In the genomic region with DNA sequence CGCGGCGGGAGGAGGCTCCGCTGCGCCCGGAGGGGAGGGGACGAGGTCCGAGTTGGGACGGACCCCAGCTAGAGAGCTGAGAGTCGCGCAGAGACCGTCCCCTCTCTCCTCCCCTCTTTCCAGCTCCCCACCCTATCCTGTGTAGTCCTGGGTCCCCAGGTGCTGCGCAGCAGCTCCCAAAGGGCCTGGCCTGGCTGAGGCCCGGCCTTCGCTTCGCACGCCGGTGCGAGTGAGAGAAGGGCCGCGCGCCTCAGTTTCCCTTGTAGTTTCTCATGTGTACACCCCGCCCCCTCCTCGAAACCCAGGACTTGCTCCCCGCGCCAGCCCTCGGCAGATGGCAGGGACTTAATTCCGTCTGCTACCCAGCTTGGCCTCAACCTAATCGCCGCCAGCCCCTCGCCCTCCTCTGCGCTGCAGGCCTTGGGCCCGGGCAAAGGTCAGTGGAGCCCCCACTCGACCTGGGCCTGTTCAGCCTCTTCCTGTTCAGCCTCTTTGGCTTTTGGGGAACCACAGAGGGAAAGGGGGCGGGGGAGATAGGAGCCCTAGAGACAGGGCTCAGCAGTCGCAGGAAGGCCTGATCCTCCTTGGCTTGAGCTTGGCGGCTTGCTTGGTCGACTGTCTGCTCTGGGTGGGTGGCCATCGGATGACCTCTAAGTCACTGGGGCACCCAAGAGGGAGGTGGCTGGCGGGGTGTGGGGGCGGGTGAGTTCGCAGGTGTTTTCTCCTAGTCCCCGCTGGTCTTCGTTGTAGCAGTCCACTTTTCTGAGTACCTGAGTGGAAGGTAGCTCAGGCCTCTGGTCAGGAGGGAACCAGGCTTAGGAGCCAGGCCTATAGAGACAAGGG, we compare ENCODE assay signal across 8 cellular contexts. TPM values are rescaled to one million over a fixed set of nuclear protein-coding genes. Genes with fewer than 3 reads are reported as not detected.
DNase-seq lines count a peak whose midpoint lies in the region; ATAC-seq and TF ChIP-seq lines count a peak whose summit lies in the region.

No MANE protein-coding gene starts in this region.

- H3K27ac Mint-ChIP-seq in activated T-helper 2 cell treated with anti-CD3 and anti-CD28 coated beads, Interferon-gamma antibody, Interleukin-2, Interleukin-4, amounts not matched to agents 10 μg/mL and 5 μg/mL and 100 μg/mL, durations not matched to agents 14 hours and 24 hours and 36 hours = peak overlapping the region; percentile 93
- peak overlapping the region; percentile 70 for H3K27ac Mint-ChIP-seq in osteocyte (ENCODE audit: unreplicated experiment)

- no peaks in the 10 kb centered on the region for H3K27me3 Mint-ChIP-seq in activated T-helper 2 cell treated with anti-CD3 and anti-CD28 coated beads, Interferon-gamma antibody, Interleukin-2, Interleukin-4, amounts not matched to agents 10 μg/mL and 5 μg/mL and 100 μg/mL, durations not matched to agents 14 hours and 24 hours and 36 hours (ENCODE audit: low read depth)
- H3K27me3 Mint-ChIP-seq in osteocyte (ENCODE audit: unreplicated experiment) = no peaks in the 10 kb centered on the region

- peaks cover 20% of the 10 kb centered on the region for H3K4me1 Mint-ChIP-seq in activated T-helper 2 cell treated with anti-CD3 and anti-CD28 coated beads, Interferon-gamma antibody, Interleukin-2, Interleukin-4, amounts not matched to agents 10 μg/mL and 5 μg/mL and 100 μg/mL, durations not matched to agents 14 hours and 24 hours and 36 hours (ENCODE audit: low read depth)
- H3K4me1 Mint-ChIP-seq in osteocyte (ENCODE audit: unreplicated experiment) = peaks cover 22% of the 10 kb centered on the region

- no peak for TF ChIP-seq CTCF in osteocyte (IDR thresholded peaks at IDR 0.05)

- intact Hi-C loops in activated T-helper 2 cell treated with anti-CD3 and anti-CD28 coated beads, Interferon-gamma antibody, Interleukin-2, Interleukin-4, amounts not matched to agents 10 μg/mL and 5 μg/mL and 100 μg/mL, durations not matched to agents 14 hours and 24 hours and 36 hours (cut with micrococcal nuclease) = loop anchor here (1.0 to 10.0 kb wide), 5 partner anchors 29 to 1398 kb away; partner anchors contain the start of genes GABPB2, PSMD4, RFX5 and TDRKH

- ATAC-seq in HG03175 (IDR thresholded peaks at IDR 0.05; ENCODE audit: unreplicated experiment) = no peak

- peak overlapping the region; percentile 98 for H3K4me3 Mint-ChIP-seq in activated T-helper 2 cell treated with anti-CD3 and anti-CD28 coated beads, Interferon-gamma antibody, Interleukin-2, Interleukin-4, amounts not matched to agents 10 μg/mL and 5 μg/mL and 100 μg/mL, durations not matched to agents 14 hours and 24 hours and 36 hours (ENCODE audit: low read depth)
- peak overlapping the region; percentile 99 for H3K4me3 Mint-ChIP-seq in osteocyte (ENCODE audit: unreplicated experiment)

- DNase-seq in activated T-cell treated with anti-CD3 and anti-CD28 coated beads for 48 hours (ENCODE audit: low read depth) (peak; percentile 18), NCI-H2171 treated with DMSO at 0.1 percent for 48 hours (lab: John Stamatoyannopoulos, UW) (peak; percentile 22), germinal center (ENCODE audit: low spot score) (peak; percentile 49), osteocyte (ENCODE audit: extremely low spot score, unreplicated experiment) (no peak), T1000 (lab: John Stamatoyannopoulos, UW) (no peak)
- no peak for DNase-seq in activated T-cell treated with anti-CD3 and anti-CD28 coated beads, Interleukin-2, amount 50 U/mL, for 1 hour
- peak; percentile 20 for DNase-seq in activated T-helper 2 cell treated with anti-CD3 and anti-CD28 coated beads, Interferon-gamma antibody, Interleukin-2, Interleukin-4, amounts not matched to agents 10 μg/mL and 5 μg/mL and 100 μg/mL, durations not matched to agents 14 hours and 24 hours and 36 hours (ENCODE audit: low spot score)

- no peaks in the 10 kb centered on the region for H3K9me3 Mint-ChIP-seq in activated T-helper 2 cell treated with anti-CD3 and anti-CD28 coated beads, Interferon-gamma antibody, Interleukin-2, Interleukin-4, amounts not matched to agents 10 μg/mL and 5 μg/mL and 100 μg/mL, durations not matched to agents 14 hours and 24 hours and 36 hours
- no peaks in the 10 kb centered on the region for H3K9me3 Mint-ChIP-seq in osteocyte (ENCODE audit: unreplicated experiment)

- H3K36me3 Mint-ChIP-seq in activated T-helper 2 cell treated with anti-CD3 and anti-CD28 coated beads, Interferon-gamma antibody, Interleukin-2, Interleukin-4, amounts not matched to agents 10 μg/mL and 5 μg/mL and 100 μg/mL, durations not matched to agents 14 hours and 24 hours and 36 hours (ENCODE audit: low read depth) = peaks cover 40% of the 10 kb centered on the region
- H3K36me3 Mint-ChIP-seq in osteocyte (ENCODE audit: unreplicated experiment) = peaks cover 7% of the 10 kb centered on the region

RNA-seq across cellular contexts. Expression of gene ZNF687, which starts 1.0 kb away (rescaled TPM):
- total RNA-seq in activated T-helper 2 cell treated with anti-CD3 and anti-CD28 coated beads, Interferon-gamma antibody, Interleukin-2, Interleukin-4, amounts not matched to agents 10 μg/mL and 5 μg/mL and 100 μg/mL, durations not matched to agents 14 hours and 24 hours and 36 hours = 25.0 and 25.3 TPM in 2 replicates
- 23.7 and 25.9 TPM in 2 replicates for total RNA-seq in osteocyte

RNA-seq across cellular contexts. Expression of gene PSMD4, which starts 28.6 kb away (rescaled TPM):
- total RNA-seq in activated T-helper 2 cell treated with anti-CD3 and anti-CD28 coated beads, Interferon-gamma antibody, Interleukin-2, Interleukin-4, amounts not matched to agents 10 μg/mL and 5 μg/mL and 100 μg/mL, durations not matched to agents 14 hours and 24 hours and 36 hours = 271 and 280 TPM in 2 replicates
- total RNA-seq in osteocyte = 133 and 150 TPM in 2 replicates

RNA-seq across cellular contexts. Expression of gene PI4KB, which starts 44.1 kb away (rescaled TPM):
- 53.6 and 57.3 TPM in 2 replicates for total RNA-seq in activated T-helper 2 cell treated with anti-CD3 and anti-CD28 coated beads, Interferon-gamma antibody, Interleukin-2, Interleukin-4, amounts not matched to agents 10 μg/mL and 5 μg/mL and 100 μg/mL, durations not matched to agents 14 hours and 24 hours and 36 hours
- total RNA-seq in osteocyte = 66.9 and 74.1 TPM in 2 replicates

Comparison
In these comparisons a context has a peak if more than half of its experiments do, and no peak if none do; other contexts are left out.
1. DNase-seq: peak in activated T-cell treated with anti-CD3 and anti-CD28 coated beads for 48 hours (single experiment), NCI-H2171 treated with DMSO at 0.1 percent for 48 hours (single experiment), activated T-helper 2 cell treated with anti-CD3 and anti-CD28 coated beads, Interferon-gamma antibody, Interleukin-2, Interleukin-4, amounts not matched to agents 10 μg/mL and 5 μg/mL and 100 μg/mL, durations not matched to agents 14 hours and 24 hours and 36 hours (single experiment) and germinal center (single experiment); none in activated T-cell treated with anti-CD3 and anti-CD28 coated beads, Interleukin-2, amount 50 U/mL, for 1 hour (single experiment), osteocyte (single experiment) and T1000 (single experiment).